In the genomic region with DNA sequence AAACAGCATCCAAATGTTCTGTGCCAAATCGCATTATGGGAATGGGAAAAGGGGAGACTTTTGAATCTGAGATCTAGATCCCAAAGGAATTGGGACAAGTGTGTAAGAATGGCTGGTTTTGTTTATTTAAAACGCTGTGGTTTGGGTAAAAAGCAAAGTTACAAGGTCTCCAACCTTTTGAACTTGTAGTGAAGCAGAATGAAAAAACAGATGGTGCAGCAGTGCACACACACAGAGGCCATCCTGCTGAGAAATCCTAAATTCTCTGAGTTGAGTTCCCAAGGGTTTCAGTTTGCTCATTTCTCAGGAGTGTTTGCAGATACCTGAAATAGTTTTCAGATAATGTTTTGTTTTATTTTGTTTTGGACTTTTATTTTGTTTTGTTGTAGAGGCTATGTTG, we compare ENCODE assay signal across 20 cellular contexts.
DNase-seq lines count a peak whose midpoint lies in the region; ATAC-seq, FAIRE-seq and TF ChIP-seq lines count a peak whose summit lies in the region.
"Had no signal": no experiment of that assay in that cellular context is flagged by ENCODE, and none has a peak within 500 bp of the region (broad histone marks: within the 10 kb centered on the region; RNA-seq: fewer than 3 reads in every experiment).

No MANE protein-coding gene starts in this region.

- H3K27ac ChIP-seq in astrocyte (ENCODE audit: low read depth, low read length): no peak overlapping the region
- peak overlapping the region; percentile 67 for H3K27ac ChIP-seq in hepatocyte
- H3K27ac ChIP-seq in subcutaneous abdominal adipose tissue (ENCODE audit: low read depth, low read length): peak overlapping the region; percentile 9
- H3K27ac ChIP-seq: A549, GM23248 had no signal

- H3K9ac ChIP-seq in astrocyte (ENCODE audit: low read length): no peak overlapping the region
- no peak overlapping the region for H3K9ac ChIP-seq in subcutaneous abdominal adipose tissue (ENCODE audit: low read length in 5 of 5)
- H3K9ac ChIP-seq: GM23248 had no signal

- H3K4me1 ChIP-seq in astrocyte (ENCODE audit: insufficient read depth, low read length) (peaks cover 10% of the 10 kb centered on the region), hepatocyte (ENCODE audit: insufficient read depth) (peaks cover 17% of the 10 kb centered on the region), subcutaneous abdominal adipose tissue (ENCODE audit: control insufficient read depth in 5 of 5, insufficient read depth in 5 of 5, low read length in 5 of 5) (peaks cover 0 to 30% (median 22%) of the 10 kb centered on the region in 5 donors)

- DNase-seq in left ventricle myocardium superior (no peak), Right ventricle myocardium inferior (ENCODE audit: missing footprints) (no peak), astrocyte (ENCODE audit: low read depth) (no peak), hepatocyte (ENCODE audit: low spot score) (no peak)
- DNase-seq in activated CD8-positive, alpha-beta T cell treated with anti-CD3 and anti-CD28 coated beads for 36 hours: no peak
- DNase-seq: 8988T; C1 segment of cervical spinal cord; Calu3; CD4-positive, alpha-beta memory T cell; COR-L47; DMS79; GF-D8; GM23248; H9 had no signal

- H4K20me1 ChIP-seq in astrocyte (ENCODE audit: insufficient read depth, low read length) (peaks cover 15% of the 10 kb centered on the region), hepatocyte (ENCODE audit: insufficient read depth, poor library complexity, severe bottlenecking) (no peaks in the 10 kb centered on the region)

- H3K9me3 Mint-ChIP-seq in astrocyte (ENCODE audit: unreplicated experiment): no peaks in the 10 kb centered on the region
- H3K9me3 Mint-ChIP-seq in activated CD8-positive, alpha-beta T cell treated with anti-CD3 and anti-CD28 coated beads for 36 hours: no peaks in the 10 kb centered on the region
- H3K9me3 Mint-ChIP-seq: CD4-positive, alpha-beta memory T cell; H9 had no signal

- H3K4me3 ChIP-seq in astrocyte (ENCODE audit: insufficient read depth, low read depth, low read length) (no peak overlapping the region), hepatocyte (no peak overlapping the region), subcutaneous abdominal adipose tissue (ENCODE audit: low read depth in 1 of 5, low read length in 5 of 5) (no peak overlapping the region)
- H3K4me3 ChIP-seq: A549, GM23248 had no signal

- POLR2A ChIA-PET in activated CD8-positive, alpha-beta T cell treated with anti-CD3 and anti-CD28 coated beads for 36 hours (lab: Charles Lee): no interaction called here

- peaks cover 31% of the 10 kb centered on the region for H3K4me1 Mint-ChIP-seq in astrocyte (ENCODE audit: low read depth, unreplicated experiment)
- H3K4me1 Mint-ChIP-seq in activated CD8-positive, alpha-beta T cell treated with anti-CD3 and anti-CD28 coated beads for 36 hours (ENCODE audit: low read depth): peaks cover 8% of the 10 kb centered on the region
- H3K4me1 Mint-ChIP-seq: CD4-positive, alpha-beta memory T cell had no signal

- peak overlapping the region; percentile 18 for H3K4me3 Mint-ChIP-seq in astrocyte (ENCODE audit: unreplicated experiment)
- H3K4me3 Mint-ChIP-seq in activated CD8-positive, alpha-beta T cell treated with anti-CD3 and anti-CD28 coated beads for 36 hours: no peak overlapping the region
- H3K4me3 Mint-ChIP-seq: CD4-positive, alpha-beta memory T cell; H9 had no signal

- CTCF ChIA-PET in activated CD8-positive, alpha-beta T cell treated with anti-CD3 and anti-CD28 coated beads for 36 hours (lab: Charles Lee): interaction anchor here (1.2 to 1.8 kb wide), 2 partner anchors 18 to 24 kb away, joined by 4 to 6 read pairs; no protein-coding TSS in a partner anchor

- no peaks in the 10 kb centered on the region for H3K9me2 ChIP-seq in hepatocyte (replicated peaks; ENCODE audit: insufficient read depth)

- peaks cover 13% of the 10 kb centered on the region for H3K27me3 ChIP-seq in astrocyte (ENCODE audit: insufficient read depth, low read length)
- H3K27me3 ChIP-seq in hepatocyte: no peaks in the 10 kb centered on the region
- H3K27me3 ChIP-seq in subcutaneous abdominal adipose tissue (ENCODE audit: control insufficient read depth in 5 of 5, insufficient read depth in 4 of 5, low read length in 5 of 5): no peaks in the 10 kb centered on the region

- WGBS in hepatocyte (ENCODE audit: low lambda C conversion rate, missing lambda C conversion rate): 48% methylated on average over 2 of the region's 2 CpGs

- H3K36me3 ChIP-seq in astrocyte (ENCODE audit: insufficient read depth, low read length) (peaks cover 2% of the 10 kb centered on the region), hepatocyte (replicated peaks; ENCODE audit: insufficient read depth, low read depth) (no peaks in the 10 kb centered on the region), subcutaneous abdominal adipose tissue (ENCODE audit: control insufficient read depth in 5 of 5, insufficient read depth in 5 of 5, low read length in 5 of 5) (peaks cover 0 to 4% (median under 1%) of the 10 kb centered on the region in 5 donors)

- H3K4me2 ChIP-seq in astrocyte (ENCODE audit: low read length): no peak overlapping the region
- H3K4me2 ChIP-seq in hepatocyte: no peak overlapping the region
- H3K4me2 ChIP-seq: A549 had no signal

- peaks cover 12% of the 10 kb centered on the region for H3K36me3 Mint-ChIP-seq in astrocyte (ENCODE audit: low read depth, unreplicated experiment)
- H3K36me3 Mint-ChIP-seq in activated CD8-positive, alpha-beta T cell treated with anti-CD3 and anti-CD28 coated beads for 36 hours (ENCODE audit: low read depth): no peaks in the 10 kb centered on the region
- H3K36me3 Mint-ChIP-seq: CD4-positive, alpha-beta memory T cell had no signal

- no peak overlapping the region for H3K27ac Mint-ChIP-seq in astrocyte (ENCODE audit: unreplicated experiment)
- H3K27ac Mint-ChIP-seq in activated CD8-positive, alpha-beta T cell treated with anti-CD3 and anti-CD28 coated beads for 36 hours: no peak overlapping the region
- H3K27ac Mint-ChIP-seq: CD4-positive, alpha-beta memory T cell had no signal

- H3K9me3 ChIP-seq in astrocyte (ENCODE audit: insufficient read depth, low read depth, low read length): no peaks in the 10 kb centered on the region
- H3K9me3 ChIP-seq in hepatocyte (ENCODE audit: low read depth): no peaks in the 10 kb centered on the region
- H3K9me3 ChIP-seq in subcutaneous abdominal adipose tissue (ENCODE audit: control insufficient read depth in 5 of 5, low read length in 5 of 5): no peaks in the 10 kb centered on the region
- H3K9me3 ChIP-seq: A549 had no signal

- H2AFZ ChIP-seq in astrocyte (ENCODE audit: low read depth, low read length) (no peak overlapping the region), hepatocyte (no peak overlapping the region)
- H2AFZ ChIP-seq: GM23248 had no signal

- FAIRE-seq in astrocyte (lab: Jason Lieb, UNC): no peak
- FAIRE-seq: GM12892 had no signal

- ATAC-seq in left ventricle myocardium superior (peak; percentile 44), Right ventricle myocardium inferior (no peak), HG02852 (IDR thresholded peaks at IDR 0.05; ENCODE audit: unreplicated experiment) (no peak), HG03139 (IDR thresholded peaks at IDR 0.05; ENCODE audit: unreplicated experiment) (no peak)
- ATAC-seq in activated CD8-positive, alpha-beta T cell treated with anti-CD3 and anti-CD28 coated beads for 36 hours: no peak
- ATAC-seq: A549, HCT116 had no signal

- H3K79me2 ChIP-seq in astrocyte (ENCODE audit: insufficient read depth, low read length) (no peaks in the 10 kb centered on the region), hepatocyte (no peaks in the 10 kb centered on the region)

- intact Hi-C loops in left ventricle myocardium superior (cut with micrococcal nuclease) (no loop called here), Right ventricle myocardium inferior (cut with DNase I) (no loop called here)
- intact Hi-C loops in activated CD8-positive, alpha-beta T cell treated with anti-CD3 and anti-CD28 coated beads for 36 hours (cut with micrococcal nuclease): no loop called here

- H3K27me3 Mint-ChIP-seq in astrocyte (ENCODE audit: low read depth, unreplicated experiment): no peaks in the 10 kb centered on the region
- peaks cover 4% of the 10 kb centered on the region for H3K27me3 Mint-ChIP-seq in activated CD8-positive, alpha-beta T cell treated with anti-CD3 and anti-CD28 coated beads for 36 hours

- TF ChIP-seq CTCF in astrocyte (IDR thresholded peaks at IDR 0.05; ENCODE audit: insufficient read depth, low read depth, low read length) (no peak), hepatocyte (IDR thresholded peaks at IDR 0.05; ENCODE audit: poor library complexity) (no peak)
- no peak for TF ChIP-seq CTCF in activated CD8-positive, alpha-beta T cell treated with anti-CD3 and anti-CD28 coated beads for 36 hours (IDR thresholded peaks at IDR 0.05)
